Comparison of ENCODE assay signal across 1 cellular context in genomic region chr1:24070821-24071393, GRCh38.
TF ChIP-seq lines count a peak whose summit lies in the region.

No MANE protein-coding gene starts in this region.

TF ChIP-seq in H1, 55 proteins besides CTCF, POLR2A, EP300 and RAD21:
- peak; percentile 75; the same call in 1 of the 2 replicates for TF ChIP-seq ATF2 (IDR thresholded peaks at IDR 0.05; ENCODE audit: low read length)
- peak; percentile 28 for TF ChIP-seq ASH2L (IDR thresholded peaks at IDR 0.05; ENCODE audit: low read length)
- TF ChIP-seq BRCA1 (IDR thresholded peaks at IDR 0.05; ENCODE audit: low read depth, low read length), result no peak
- TF ChIP-seq FOSL1 (IDR thresholded peaks at IDR 0.05; ENCODE audit: insufficient read depth, low read depth, low read length), result no peak
- TF ChIP-seq GABPA (IDR thresholded peaks at IDR 0.05; ENCODE audit: borderline replicate concordance, insufficient read depth, low read length), result peak; percentile 60; the same call in 1 of the 2 replicates
- TF ChIP-seq BCL11A (IDR thresholded peaks at IDR 0.05; ENCODE audit: low read depth in 2 of 2, low read length in 2 of 2), result no peak
- no peak for TF ChIP-seq CBX5 (IDR thresholded peaks at IDR 0.05; ENCODE audit: low read depth, low read length)
- no peak for TF ChIP-seq KDM4A (IDR thresholded peaks at IDR 0.05; ENCODE audit: low read depth, low read length, severe bottlenecking)
- no peak for TF ChIP-seq ZNF274 (IDR thresholded peaks at IDR 0.05; ENCODE audit: borderline replicate concordance, extremely low read depth, low read length)
- no peak for TF ChIP-seq CHD7 (IDR thresholded peaks at IDR 0.05; ENCODE audit: insufficient replicate concordance, low read length)
- no peak for TF ChIP-seq SIRT6 (IDR thresholded peaks at IDR 0.05; ENCODE audit: low read length)
- peak; percentile 81 for TF ChIP-seq BACH1 (IDR thresholded peaks at IDR 0.05; ENCODE audit: low read length)
- no peak for TF ChIP-seq RNF2 (IDR thresholded peaks at IDR 0.05; ENCODE audit: borderline replicate concordance, low read depth, low read length, missing control alignments, poor library complexity, severe bottlenecking)
- TF ChIP-seq POLR2AphosphoS5 (IDR thresholded peaks at IDR 0.05; ENCODE audit: low read depth, low read length), result no peak
- TF ChIP-seq MAX (IDR thresholded peaks at IDR 0.05), result peak; percentile 71
- no peak for TF ChIP-seq RFX5 (IDR thresholded peaks at IDR 0.05; ENCODE audit: borderline replicate concordance, low read depth, low read length)
- peak; percentile 52; the same call in 1 of the 2 replicates for TF ChIP-seq CREB1 (IDR thresholded peaks at IDR 0.05)
- TF ChIP-seq SRF (IDR thresholded peaks at IDR 0.05; ENCODE audit: low read depth, low read length), result no peak
- TF ChIP-seq CHD1 (IDR thresholded peaks at IDR 0.05; ENCODE audit: low read depth, low read length), result no peak
- 0 out of 2 replicates have a peak, but pooled peaks have one; percentile 38 for TF ChIP-seq SP4 (IDR thresholded peaks at IDR 0.05; ENCODE audit: low read length)
- no peak for TF ChIP-seq CBX8 (IDR thresholded peaks at IDR 0.05; ENCODE audit: borderline replicate concordance, low read depth, low read length)
- TF ChIP-seq E2F6 (IDR thresholded peaks at IDR 0.05), result peak; percentile 55; the same call in 1 of the 2 replicates
- no peak for TF ChIP-seq RBBP5 (IDR thresholded peaks at IDR 0.05; ENCODE audit: borderline replicate concordance, low read depth, low read length)
- TF ChIP-seq CHD2 (IDR thresholded peaks at IDR 0.05; ENCODE audit: low read length), result peak; percentile 49; the same call in 1 of the 2 replicates
- TF ChIP-seq JUN (IDR thresholded peaks at IDR 0.05; ENCODE audit: low read depth, low read length), result no peak
- no peak for TF ChIP-seq TAF7 (optimal IDR thresholded peaks at IDR 0.05; ENCODE audit: borderline replicate concordance, low read depth, low read length)
- TF ChIP-seq YY1 (IDR thresholded peaks at IDR 0.05; ENCODE audit: low read depth, low read length), result peak; percentile 49; the same call in 1 of the 2 replicates
- no peak for TF ChIP-seq TCF12 (IDR thresholded peaks at IDR 0.05; ENCODE audit: low read depth, low read length)
- no peak; a peak in 1 of 4 replicates for TF ChIP-seq HDAC2 (IDR thresholded peaks at IDR 0.05; ENCODE audit: borderline replicate concordance in 1 of 2, low read depth in 2 of 2, low read length in 2 of 2)
- no peak for TF ChIP-seq CTBP2 (IDR thresholded peaks at IDR 0.05; ENCODE audit: borderline replicate concordance, insufficient read depth, insufficient read length, low read length)
- no peak for TF ChIP-seq HDAC6 (IDR thresholded peaks at IDR 0.05; ENCODE audit: low read depth, low read length)
- TF ChIP-seq JUND (IDR thresholded peaks at IDR 0.05; ENCODE audit: low read length), result 0 out of 2 replicates have a peak, but pooled peaks have one; percentile 34
- TF ChIP-seq NRF1 (IDR thresholded peaks at IDR 0.05; ENCODE audit: low read depth, low read length), result no peak
- TF ChIP-seq RXRA (IDR thresholded peaks at IDR 0.05; ENCODE audit: insufficient read depth, low read depth, low read length), result no peak
